16 cellular contexts compared by ENCODE assay signal in genomic region chr11:4375431-4376113, GRCh38. TPM values are rescaled to one million over a fixed set of nuclear protein-coding genes. Genes with fewer than 3 reads are reported as not detected.
A peak's percentile ranks its signal among the peaks of the same experiment; 100 is the strongest.
DNase-seq lines count a peak whose midpoint lies in the region; ATAC-seq and TF ChIP-seq lines count a peak whose summit lies in the region.
"Had no signal": no experiment of that assay in that cellular context is flagged by ENCODE, and none has a peak within 500 bp of the region (broad histone marks: within the 10 kb centered on the region; RNA-seq: fewer than 3 reads in every experiment).

No MANE protein-coding gene starts in this region.

- H3K4me3 ChIP-seq in LNCaP clone FGC (ENCODE audit: low read depth, low read length): no peak overlapping the region
- H3K4me3 ChIP-seq: HAP-1 had no signal

- no peaks in the 10 kb centered on the region for H3K36me3 Mint-ChIP-seq in activated T-cell treated with anti-CD3 and anti-CD28 coated beads, Interleukin-2, amount 50 U/mL, for 4 hours (ENCODE audit: insufficient read depth)
- no peaks in the 10 kb centered on the region for H3K36me3 Mint-ChIP-seq in activated T-cell treated with anti-CD3 and anti-CD28 coated beads, Interleukin-2, amount 50 U/mL, for 24 hours (ENCODE audit: low read depth)
- no peaks in the 10 kb centered on the region for H3K36me3 Mint-ChIP-seq in stimulated activated effector memory CD8-positive, alpha-beta T cell treated with anti-CD3 and anti-CD28 coated beads, Interleukin-12 subunit alpha, Interleukin-12 subunit beta, amount 100 ng/mL, for 72 hours

- ATAC-seq in activated T-cell treated with anti-CD3 and anti-CD28 coated beads, Interleukin-2, amount 50 U/mL, for 4 hours: peak; percentile 34 to 86
- ATAC-seq in GM18520 (IDR thresholded peaks at IDR 0.05; ENCODE audit: unreplicated experiment): peak; percentile 75
- ATAC-seq in stimulated activated effector memory CD8-positive, alpha-beta T cell treated with anti-CD3 and anti-CD28 coated beads, Interleukin-12 subunit alpha, Interleukin-12 subunit beta, amount 100 ng/mL, for 72 hours: peak; percentile 96

- no peak overlapping the region for H3K27ac Mint-ChIP-seq in activated T-cell treated with anti-CD3 and anti-CD28 coated beads, Interleukin-2, amount 50 U/mL, for 24 hours
- H3K27ac Mint-ChIP-seq in stimulated activated effector memory CD8-positive, alpha-beta T cell treated with anti-CD3 and anti-CD28 coated beads, Interleukin-12 subunit alpha, Interleukin-12 subunit beta, amount 100 ng/mL, for 72 hours: no peak overlapping the region
- H3K27ac Mint-ChIP-seq: B cell; CD4-positive, alpha-beta T cell had no signal

- no peaks in the 10 kb centered on the region for H3K9me3 Mint-ChIP-seq in activated T-cell treated with anti-CD3 and anti-CD28 coated beads, Interleukin-2, amount 50 U/mL, for 4 hours
- no peaks in the 10 kb centered on the region for H3K9me3 Mint-ChIP-seq in activated T-cell treated with anti-CD3 and anti-CD28 coated beads, Interleukin-2, amount 50 U/mL, for 24 hours
- H3K9me3 Mint-ChIP-seq in stimulated activated effector memory CD8-positive, alpha-beta T cell treated with anti-CD3 and anti-CD28 coated beads, Interleukin-12 subunit alpha, Interleukin-12 subunit beta, amount 100 ng/mL, for 72 hours: no peaks in the 10 kb centered on the region
- H3K9me3 Mint-ChIP-seq: CD4-positive, alpha-beta T cell had no signal

- no peaks in the 10 kb centered on the region for H3K4me1 Mint-ChIP-seq in activated T-cell treated with anti-CD3 and anti-CD28 coated beads, Interleukin-2, amount 50 U/mL, for 4 hours (ENCODE audit: low read depth)
- H3K4me1 Mint-ChIP-seq in activated T-cell treated with anti-CD3 and anti-CD28 coated beads, Interleukin-2, amount 50 U/mL, for 24 hours (ENCODE audit: low read depth): no peaks in the 10 kb centered on the region
- H3K4me1 Mint-ChIP-seq in stimulated activated effector memory CD8-positive, alpha-beta T cell treated with anti-CD3 and anti-CD28 coated beads, Interleukin-12 subunit alpha, Interleukin-12 subunit beta, amount 100 ng/mL, for 72 hours: no peaks in the 10 kb centered on the region
- H3K4me1 Mint-ChIP-seq: B cell had no signal

- no peak for DNase-seq in activated T-cell treated with anti-CD3 and anti-CD28 coated beads, Interleukin-2, amount 50 U/mL, for 4 hours
- DNase-seq in activated T-cell treated with anti-CD3 and anti-CD28 coated beads, Interleukin-2, amount 50 U/mL, for 24 hours: no peak
- DNase-seq in LNCaP clone FGC (ENCODE audit: low read depth) (peak; percentile 69), activated gamma-delta T cell (lab: John Stamatoyannopoulos, UW) (no peak), GM19238 (ENCODE audit: insufficient read length, low spot score) (no peak)
- DNase-seq in stimulated activated effector memory CD8-positive, alpha-beta T cell treated with anti-CD3 and anti-CD28 coated beads, Interleukin-12 subunit alpha, Interleukin-12 subunit beta, amount 100 ng/mL, for 72 hours (ENCODE audit: low spot score in 2 of 2): no peak
- DNase-seq: C1 segment of cervical spinal cord; Calu3; CD4-positive, alpha-beta T cell; DMS 273 treated with DMSO at 0.1 percent for 48 hours had no signal

- H3K27me3 Mint-ChIP-seq in activated T-cell treated with anti-CD3 and anti-CD28 coated beads, Interleukin-2, amount 50 U/mL, for 4 hours (ENCODE audit: low read depth): no peaks in the 10 kb centered on the region
- no peaks in the 10 kb centered on the region for H3K27me3 Mint-ChIP-seq in activated T-cell treated with anti-CD3 and anti-CD28 coated beads, Interleukin-2, amount 50 U/mL, for 24 hours
- H3K27me3 Mint-ChIP-seq: B cell; CD4-positive, alpha-beta T cell had no signal

- H3K4me3 Mint-ChIP-seq in activated T-cell treated with anti-CD3 and anti-CD28 coated beads, Interleukin-2, amount 50 U/mL, for 4 hours: no peak overlapping the region
- H3K4me3 Mint-ChIP-seq in activated T-cell treated with anti-CD3 and anti-CD28 coated beads, Interleukin-2, amount 50 U/mL, for 24 hours: no peak overlapping the region
- no peak overlapping the region for H3K4me3 Mint-ChIP-seq in stimulated activated effector memory CD8-positive, alpha-beta T cell treated with anti-CD3 and anti-CD28 coated beads, Interleukin-12 subunit alpha, Interleukin-12 subunit beta, amount 100 ng/mL, for 72 hours
- H3K4me3 Mint-ChIP-seq: B cell; CD4-positive, alpha-beta T cell had no signal

- TF ChIP-seq CTCF in LNCaP clone FGC (IDR thresholded peaks at IDR 0.05; ENCODE audit: control insufficient read depth, extremely low read depth, insufficient read depth): no peak

RNA-seq across cellular contexts. Expression of gene OR52B4, which starts 7.4 kb away (rescaled TPM):
- not detected for total RNA-seq in activated T-cell treated with anti-CD3 and anti-CD28 coated beads, Interleukin-2, amount 50 U/mL, for 4 hours
- total RNA-seq: B cell; Calu3; CD4-positive, alpha-beta T cell; Daoy; H1; HT1080 had no signal

RNA-seq across cellular contexts. Expression of gene TRIM21, which starts 17.9 kb away (rescaled TPM):
- 10 to 100 TPM; 20.9 to 22.8 (median 22.3) TPM for total RNA-seq in activated T-cell treated with anti-CD3 and anti-CD28 coated beads, Interleukin-2, amount 50 U/mL, for 4 hours
